In genomic region chr12:121580959-121581680, GRCh38 we compare ENCODE assay signal across 1 cellular context.
TF ChIP-seq lines count a peak whose summit lies in the region.

Gene KDM2B (minus strand): TSS chr12:121581023. CDS start chr12:121580911, 112 bp downstream.

TF ChIP-seq in K562, 482 proteins besides CTCF, POLR2A, EP300 and RAD21 (continued from another document):
- TF ChIP-seq, protein P1, sequence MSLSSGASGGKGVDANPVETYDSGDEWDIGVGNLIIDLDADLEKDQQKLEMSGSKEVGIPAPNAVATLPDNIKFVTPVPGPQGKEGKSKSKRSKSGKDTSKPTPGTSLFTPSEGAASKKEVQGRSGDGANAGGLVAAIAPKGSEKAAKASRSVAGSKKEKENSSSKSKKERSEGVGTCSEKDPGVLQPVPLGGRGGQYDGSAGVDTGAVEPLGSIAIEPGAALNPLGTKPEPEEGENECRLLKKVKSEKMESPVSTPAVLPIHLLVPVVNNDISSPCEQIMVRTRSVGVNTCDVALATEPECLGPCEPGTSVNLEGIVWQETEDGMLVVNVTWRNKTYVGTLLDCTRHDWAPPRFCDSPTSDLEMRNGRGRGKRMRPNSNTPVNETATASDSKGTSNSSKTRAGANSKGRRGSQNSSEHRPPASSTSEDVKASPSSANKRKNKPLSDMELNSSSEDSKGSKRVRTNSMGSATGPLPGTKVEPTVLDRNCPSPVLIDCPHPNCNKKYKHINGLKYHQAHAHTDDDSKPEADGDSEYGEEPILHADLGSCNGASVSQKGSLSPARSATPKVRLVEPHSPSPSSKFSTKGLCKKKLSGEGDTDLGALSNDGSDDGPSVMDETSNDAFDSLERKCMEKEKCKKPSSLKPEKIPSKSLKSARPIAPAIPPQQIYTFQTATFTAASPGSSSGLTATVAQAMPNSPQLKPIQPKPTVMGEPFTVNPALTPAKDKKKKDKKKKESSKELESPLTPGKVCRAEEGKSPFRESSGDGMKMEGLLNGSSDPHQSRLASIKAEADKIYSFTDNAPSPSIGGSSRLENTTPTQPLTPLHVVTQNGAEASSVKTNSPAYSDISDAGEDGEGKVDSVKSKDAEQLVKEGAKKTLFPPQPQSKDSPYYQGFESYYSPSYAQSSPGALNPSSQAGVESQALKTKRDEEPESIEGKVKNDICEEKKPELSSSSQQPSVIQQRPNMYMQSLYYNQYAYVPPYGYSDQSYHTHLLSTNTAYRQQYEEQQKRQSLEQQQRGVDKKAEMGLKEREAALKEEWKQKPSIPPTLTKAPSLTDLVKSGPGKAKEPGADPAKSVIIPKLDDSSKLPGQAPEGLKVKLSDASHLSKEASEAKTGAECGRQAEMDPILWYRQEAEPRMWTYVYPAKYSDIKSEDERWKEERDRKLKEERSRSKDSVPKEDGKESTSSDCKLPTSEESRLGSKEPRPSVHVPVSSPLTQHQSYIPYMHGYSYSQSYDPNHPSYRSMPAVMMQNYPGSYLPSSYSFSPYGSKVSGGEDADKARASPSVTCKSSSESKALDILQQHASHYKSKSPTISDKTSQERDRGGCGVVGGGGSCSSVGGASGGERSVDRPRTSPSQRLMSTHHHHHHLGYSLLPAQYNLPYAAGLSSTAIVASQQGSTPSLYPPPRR (CRISPR knock-in tag; IDR thresholded peaks at IDR 0.05; ENCODE audit: borderline replicate concordance): no peak
- TF ChIP-seq POLR2H (tag; IDR thresholded peaks at IDR 0.05; ENCODE audit: low read depth) (no peak), ZBTB2 (IDR thresholded peaks at IDR 0.05) (peak; percentile 13; the same call in 1 of the 2 replicates), TCF7 (IDR thresholded peaks at IDR 0.05; ENCODE audit: borderline replicate concordance) (no peak), PBX2 (CRISPR knock-in tag; IDR thresholded peaks at IDR 0.05; ENCODE audit: low read depth) (no peak), PBX2 (tag; conservative IDR thresholded peaks at IDR 0.05; ENCODE audit: low read depth) (no peak), RFX7 (CRISPR knock-in tag; IDR thresholded peaks at IDR 0.05) (no peak), HDGF (IDR thresholded peaks at IDR 0.05) (no peak), ZNF79 (CRISPR knock-in tag; IDR thresholded peaks at IDR 0.05; ENCODE audit: low read depth) (no peak), TAF7 (tag; IDR thresholded peaks at IDR 0.05) (no peak; the same call in 1 of the 2 replicates), GATAD2A (IDR thresholded peaks at IDR 0.05) (0 out of 2 replicates have a peak, but pooled peaks have one; percentile 34), ATF6 (CRISPR knock-in tag; IDR thresholded peaks at IDR 0.05) (no peak), ZNF124 (CRISPR knock-in tag; IDR thresholded peaks at IDR 0.05) (no peak), BDP1 (IDR thresholded peaks at IDR 0.05; ENCODE audit: insufficient read depth, insufficient read length) (no peak), ZNF354B (CRISPR knock-in tag; IDR thresholded peaks at IDR 0.05) (no peak), ZNF311 (CRISPR knock-in tag; IDR thresholded peaks at IDR 0.05) (no peak), NFIX (CRISPR knock-in tag; IDR thresholded peaks at IDR 0.05; ENCODE audit: low read depth) (no peak), ATF7 (IDR thresholded peaks at IDR 0.05) (no peak), CAMTA2 (CRISPR knock-in tag; conservative IDR thresholded peaks at IDR 0.05) (no peak), ZNF134 (CRISPR knock-in tag; conservative IDR thresholded peaks at IDR 0.05) (no peak), CXXC5 (CRISPR knock-in tag; IDR thresholded peaks at IDR 0.05) (peak; percentile 6), PTRF (tag; IDR thresholded peaks at IDR 0.05) (no peak), ZMIZ1 (IDR thresholded peaks at IDR 0.05; ENCODE audit: low read depth in 2 of 2, low read length in 2 of 2) (0 out of 4 replicates have a peak, but pooled peaks of 1 of the 2 experiments have one; percentile 3), ZNF75A (CRISPR knock-in tag; IDR thresholded peaks at IDR 0.05) (no peak)
- TF ChIP-seq, protein P2, sequence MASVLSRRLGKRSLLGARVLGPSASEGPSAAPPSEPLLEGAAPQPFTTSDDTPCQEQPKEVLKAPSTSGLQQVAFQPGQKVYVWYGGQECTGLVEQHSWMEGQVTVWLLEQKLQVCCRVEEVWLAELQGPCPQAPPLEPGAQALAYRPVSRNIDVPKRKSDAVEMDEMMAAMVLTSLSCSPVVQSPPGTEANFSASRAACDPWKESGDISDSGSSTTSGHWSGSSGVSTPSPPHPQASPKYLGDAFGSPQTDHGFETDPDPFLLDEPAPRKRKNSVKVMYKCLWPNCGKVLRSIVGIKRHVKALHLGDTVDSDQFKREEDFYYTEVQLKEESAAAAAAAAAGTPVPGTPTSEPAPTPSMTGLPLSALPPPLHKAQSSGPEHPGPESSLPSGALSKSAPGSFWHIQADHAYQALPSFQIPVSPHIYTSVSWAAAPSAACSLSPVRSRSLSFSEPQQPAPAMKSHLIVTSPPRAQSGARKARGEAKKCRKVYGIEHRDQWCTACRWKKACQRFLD (CRISPR knock-in tag; IDR thresholded peaks at IDR 0.05): 0 out of 2 replicates have a peak, but pooled peaks have one; percentile 26
- TF ChIP-seq, protein P3, sequence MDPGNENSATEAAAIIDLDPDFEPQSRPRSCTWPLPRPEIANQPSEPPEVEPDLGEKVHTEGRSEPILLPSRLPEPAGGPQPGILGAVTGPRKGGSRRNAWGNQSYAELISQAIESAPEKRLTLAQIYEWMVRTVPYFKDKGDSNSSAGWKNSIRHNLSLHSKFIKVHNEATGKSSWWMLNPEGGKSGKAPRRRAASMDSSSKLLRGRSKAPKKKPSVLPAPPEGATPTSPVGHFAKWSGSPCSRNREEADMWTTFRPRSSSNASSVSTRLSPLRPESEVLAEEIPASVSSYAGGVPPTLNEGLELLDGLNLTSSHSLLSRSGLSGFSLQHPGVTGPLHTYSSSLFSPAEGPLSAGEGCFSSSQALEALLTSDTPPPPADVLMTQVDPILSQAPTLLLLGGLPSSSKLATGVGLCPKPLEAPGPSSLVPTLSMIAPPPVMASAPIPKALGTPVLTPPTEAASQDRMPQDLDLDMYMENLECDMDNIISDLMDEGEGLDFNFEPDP (CRISPR knock-in tag; IDR thresholded peaks at IDR 0.05): no peak
- TF ChIP-seq, protein P4, sequence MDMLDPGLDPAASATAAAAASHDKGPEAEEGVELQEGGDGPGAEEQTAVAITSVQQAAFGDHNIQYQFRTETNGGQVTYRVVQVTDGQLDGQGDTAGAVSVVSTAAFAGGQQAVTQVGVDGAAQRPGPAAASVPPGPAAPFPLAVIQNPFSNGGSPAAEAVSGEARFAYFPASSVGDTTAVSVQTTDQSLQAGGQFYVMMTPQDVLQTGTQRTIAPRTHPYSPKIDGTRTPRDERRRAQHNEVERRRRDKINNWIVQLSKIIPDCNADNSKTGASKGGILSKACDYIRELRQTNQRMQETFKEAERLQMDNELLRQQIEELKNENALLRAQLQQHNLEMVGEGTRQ (CRISPR knock-in tag; IDR thresholded peaks at IDR 0.05): no peak
